1 cellular context compared by ENCODE assay signal in genomic region chr6:4853782-4854511, GRCh38.
TF ChIP-seq lines count a peak whose summit lies in the region.

No MANE protein-coding gene starts in this region.

TF ChIP-seq in K562, 482 proteins besides CTCF, POLR2A, EP300 and RAD21 (continued from another document):
- TF ChIP-seq, protein P1, sequence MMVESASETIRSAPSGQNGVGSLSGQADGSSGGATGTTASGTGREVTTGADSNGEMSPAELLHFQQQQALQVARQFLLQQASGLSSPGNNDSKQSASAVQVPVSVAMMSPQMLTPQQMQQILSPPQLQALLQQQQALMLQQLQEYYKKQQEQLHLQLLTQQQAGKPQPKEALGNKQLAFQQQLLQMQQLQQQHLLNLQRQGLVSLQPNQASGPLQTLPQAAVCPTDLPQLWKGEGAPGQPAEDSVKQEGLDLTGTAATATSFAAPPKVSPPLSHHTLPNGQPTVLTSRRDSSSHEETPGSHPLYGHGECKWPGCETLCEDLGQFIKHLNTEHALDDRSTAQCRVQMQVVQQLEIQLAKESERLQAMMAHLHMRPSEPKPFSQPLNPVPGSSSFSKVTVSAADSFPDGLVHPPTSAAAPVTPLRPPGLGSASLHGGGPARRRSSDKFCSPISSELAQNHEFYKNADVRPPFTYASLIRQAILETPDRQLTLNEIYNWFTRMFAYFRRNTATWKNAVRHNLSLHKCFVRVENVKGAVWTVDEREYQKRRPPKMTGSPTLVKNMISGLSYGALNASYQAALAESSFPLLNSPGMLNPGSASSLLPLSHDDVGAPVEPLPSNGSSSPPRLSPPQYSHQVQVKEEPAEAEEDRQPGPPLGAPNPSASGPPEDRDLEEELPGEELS (CRISPR knock-in tag; IDR thresholded peaks at IDR 0.05; ENCODE audit: borderline replicate concordance), result 0 out of 2 replicates have a peak, but pooled peaks have one; percentile 23
- TF ChIP-seq GABPB1 (CRISPR knock-in tag; IDR thresholded peaks at IDR 0.05) (no peak), SOX6 (IDR thresholded peaks at IDR 0.05) (peak; percentile 24; the same call in 1 of the 2 replicates), EGR1 (conservative IDR thresholded peaks at IDR 0.05) (peak; percentile 22; the same call in 1 of the 2 replicates), ZNF121 (CRISPR knock-in tag; conservative IDR thresholded peaks at IDR 0.05) (no peak), BHLHE40 (IDR thresholded peaks at IDR 0.05; ENCODE audit: low read length) (peak; percentile 47; the same call in 1 of the 2 replicates), ADNP (tag; IDR thresholded peaks at IDR 0.05) (no peak), FOXA3 (CRISPR knock-in tag; conservative IDR thresholded peaks at IDR 0.05 in 1 of 2, IDR thresholded peaks at IDR 0.05 in 1 of 2) (peak in 1 of 2 experiments; percentile 74; a peak in 2 of 4 replicates), MTA2 (IDR thresholded peaks at IDR 0.05; ENCODE audit: low read depth) (no peak), MYNN (IDR thresholded peaks at IDR 0.05) (peak; percentile 76), MYNN (CRISPR knock-in tag; IDR thresholded peaks at IDR 0.05) (no peak), NR2C1 (IDR thresholded peaks at IDR 0.05) (no peak), NR2C1 (tag; IDR thresholded peaks at IDR 0.05) (no peak), KAT2B (IDR thresholded peaks at IDR 0.05; ENCODE audit: low read depth, low read length) (no peak), MITF (IDR thresholded peaks at IDR 0.05) (no peak), CREM (IDR thresholded peaks at IDR 0.05; ENCODE audit: low read depth) (peak; percentile 59), BDP1 (IDR thresholded peaks at IDR 0.05; ENCODE audit: insufficient read depth, insufficient read length) (no peak), ZNF766 (CRISPR knock-in tag; conservative IDR thresholded peaks at IDR 0.05) (no peak), ZBTB43 (CRISPR knock-in tag; IDR thresholded peaks at IDR 0.05) (peak; percentile 75; the same call in 1 of the 2 replicates), KAT8 (IDR thresholded peaks at IDR 0.05; ENCODE audit: low read depth) (no peak), MNT (conservative IDR thresholded peaks at IDR 0.05) (peak; percentile 66 to 72; a peak in 2 of 4 replicates), KDM1A (IDR thresholded peaks at IDR 0.05) (peak in 1 of 2 experiments; percentile 84; a peak in 2 of 4 replicates), ZNF143 (CRISPR knock-in tag; IDR thresholded peaks at IDR 0.05) (0 out of 2 replicates have a peak, but pooled peaks have one; percentile 22), CAMTA2 (CRISPR knock-in tag; conservative IDR thresholded peaks at IDR 0.05) (no peak), KDM4B (IDR thresholded peaks at IDR 0.05; ENCODE audit: borderline replicate concordance in 2 of 2, low read depth in 1 of 2) (no peak), SMAD1 (IDR thresholded peaks at IDR 0.05; ENCODE audit: low read depth, low read length, partially characterized antibody) (no peak), NFRKB (IDR thresholded peaks at IDR 0.05; ENCODE audit: low read depth) (no peak), CBFA2T3 (IDR thresholded peaks at IDR 0.05) (peak; percentile 45), ARID1B (IDR thresholded peaks at IDR 0.05) (0 out of 2 replicates have a peak, but pooled peaks have one; percentile 32), BRD4 (IDR thresholded peaks at IDR 0.05) (no peak), JUNB (CRISPR knock-in tag; conservative IDR thresholded peaks at IDR 0.05) (no peak), FOSL1 (tag; conservative IDR thresholded peaks at IDR 0.05) (peak; percentile 87), KLF6 (CRISPR knock-in tag; IDR thresholded peaks at IDR 0.05; ENCODE audit: borderline replicate concordance) (no peak), MAFG (tag; conservative IDR thresholded peaks at IDR 0.05) (0 out of 2 replicates have a peak, but pooled peaks have one; percentile 19), ZBTB49 (CRISPR knock-in tag; IDR thresholded peaks at IDR 0.05; ENCODE audit: borderline replicate concordance) (no peak)
- TF ChIP-seq, protein P2, sequence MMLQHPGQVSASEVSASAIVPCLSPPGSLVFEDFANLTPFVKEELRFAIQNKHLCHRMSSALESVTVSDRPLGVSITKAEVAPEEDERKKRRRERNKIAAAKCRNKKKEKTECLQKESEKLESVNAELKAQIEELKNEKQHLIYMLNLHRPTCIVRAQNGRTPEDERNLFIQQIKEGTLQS (IDR thresholded peaks at IDR 0.05), result peak; percentile 56
- TF ChIP-seq, protein P2 (CRISPR knock-in tag; conservative IDR thresholded peaks at IDR 0.05), result no peak
- TF ChIP-seq, protein P3, sequence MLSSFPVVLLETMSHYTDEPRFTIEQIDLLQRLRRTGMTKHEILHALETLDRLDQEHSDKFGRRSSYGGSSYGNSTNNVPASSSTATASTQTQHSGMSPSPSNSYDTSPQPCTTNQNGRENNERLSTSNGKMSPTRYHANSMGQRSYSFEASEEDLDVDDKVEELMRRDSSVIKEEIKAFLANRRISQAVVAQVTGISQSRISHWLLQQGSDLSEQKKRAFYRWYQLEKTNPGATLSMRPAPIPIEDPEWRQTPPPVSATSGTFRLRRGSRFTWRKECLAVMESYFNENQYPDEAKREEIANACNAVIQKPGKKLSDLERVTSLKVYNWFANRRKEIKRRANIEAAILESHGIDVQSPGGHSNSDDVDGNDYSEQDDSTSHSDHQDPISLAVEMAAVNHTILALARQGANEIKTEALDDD (IDR thresholded peaks at IDR 0.05), result peak; percentile 91
- TF ChIP-seq, protein P4, sequence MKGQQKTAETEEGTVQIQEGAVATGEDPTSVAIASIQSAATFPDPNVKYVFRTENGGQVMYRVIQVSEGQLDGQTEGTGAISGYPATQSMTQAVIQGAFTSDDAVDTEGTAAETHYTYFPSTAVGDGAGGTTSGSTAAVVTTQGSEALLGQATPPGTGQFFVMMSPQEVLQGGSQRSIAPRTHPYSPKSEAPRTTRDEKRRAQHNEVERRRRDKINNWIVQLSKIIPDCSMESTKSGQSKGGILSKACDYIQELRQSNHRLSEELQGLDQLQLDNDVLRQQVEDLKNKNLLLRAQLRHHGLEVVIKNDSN (CRISPR knock-in tag; IDR thresholded peaks at IDR 0.05), result peak; percentile 74
- TF ChIP-seq, protein P5, sequence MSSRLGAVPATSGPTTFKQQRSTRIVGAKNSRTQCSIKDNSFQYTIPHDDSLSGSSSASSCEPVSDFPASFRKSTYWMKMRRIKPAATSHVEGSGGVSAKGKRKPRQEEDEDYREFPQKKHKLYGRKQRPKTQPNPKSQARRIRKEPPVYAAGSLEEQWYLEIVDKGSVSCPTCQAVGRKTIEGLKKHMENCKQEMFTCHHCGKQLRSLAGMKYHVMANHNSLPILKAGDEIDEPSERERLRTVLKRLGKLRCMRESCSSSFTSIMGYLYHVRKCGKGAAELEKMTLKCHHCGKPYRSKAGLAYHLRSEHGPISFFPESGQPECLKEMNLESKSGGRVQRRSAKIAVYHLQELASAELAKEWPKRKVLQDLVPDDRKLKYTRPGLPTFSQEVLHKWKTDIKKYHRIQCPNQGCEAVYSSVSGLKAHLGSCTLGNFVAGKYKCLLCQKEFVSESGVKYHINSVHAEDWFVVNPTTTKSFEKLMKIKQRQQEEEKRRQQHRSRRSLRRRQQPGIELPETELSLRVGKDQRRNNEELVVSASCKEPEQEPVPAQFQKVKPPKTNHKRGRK (tag; IDR thresholded peaks at IDR 0.05), result no peak
- TF ChIP-seq, protein P6, sequence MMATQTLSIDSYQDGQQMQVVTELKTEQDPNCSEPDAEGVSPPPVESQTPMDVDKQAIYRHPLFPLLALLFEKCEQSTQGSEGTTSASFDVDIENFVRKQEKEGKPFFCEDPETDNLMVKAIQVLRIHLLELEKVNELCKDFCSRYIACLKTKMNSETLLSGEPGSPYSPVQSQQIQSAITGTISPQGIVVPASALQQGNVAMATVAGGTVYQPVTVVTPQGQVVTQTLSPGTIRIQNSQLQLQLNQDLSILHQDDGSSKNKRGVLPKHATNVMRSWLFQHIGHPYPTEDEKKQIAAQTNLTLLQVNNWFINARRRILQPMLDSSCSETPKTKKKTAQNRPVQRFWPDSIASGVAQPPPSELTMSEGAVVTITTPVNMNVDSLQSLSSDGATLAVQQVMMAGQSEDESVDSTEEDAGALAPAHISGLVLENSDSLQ (IDR thresholded peaks at IDR 0.05), result no peak
- TF ChIP-seq, protein P7, sequence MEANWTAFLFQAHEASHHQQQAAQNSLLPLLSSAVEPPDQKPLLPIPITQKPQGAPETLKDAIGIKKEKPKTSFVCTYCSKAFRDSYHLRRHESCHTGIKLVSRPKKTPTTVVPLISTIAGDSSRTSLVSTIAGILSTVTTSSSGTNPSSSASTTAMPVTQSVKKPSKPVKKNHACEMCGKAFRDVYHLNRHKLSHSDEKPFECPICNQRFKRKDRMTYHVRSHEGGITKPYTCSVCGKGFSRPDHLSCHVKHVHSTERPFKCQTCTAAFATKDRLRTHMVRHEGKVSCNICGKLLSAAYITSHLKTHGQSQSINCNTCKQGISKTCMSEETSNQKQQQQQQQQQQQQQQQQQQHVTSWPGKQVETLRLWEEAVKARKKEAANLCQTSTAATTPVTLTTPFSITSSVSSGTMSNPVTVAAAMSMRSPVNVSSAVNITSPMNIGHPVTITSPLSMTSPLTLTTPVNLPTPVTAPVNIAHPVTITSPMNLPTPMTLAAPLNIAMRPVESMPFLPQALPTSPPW (CRISPR knock-in tag; IDR thresholded peaks at IDR 0.05), result 0 out of 2 replicates have a peak, but pooled peaks have one; percentile 24
- TF ChIP-seq, protein P8, sequence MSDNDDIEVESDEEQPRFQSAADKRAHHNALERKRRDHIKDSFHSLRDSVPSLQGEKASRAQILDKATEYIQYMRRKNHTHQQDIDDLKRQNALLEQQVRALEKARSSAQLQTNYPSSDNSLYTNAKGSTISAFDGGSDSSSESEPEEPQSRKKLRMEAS (CRISPR knock-in tag; IDR thresholded peaks at IDR 0.05), result peak; percentile 79
